ENCODE assay signal across 1 cellular context in genomic region chr11:65112226-65112550, GRCh38.
A peak's percentile ranks its signal among the peaks of the same experiment; 100 is the strongest.
TF ChIP-seq lines count a peak whose summit lies in the region.

No MANE protein-coding gene starts in this region.

TF ChIP-seq in GM12878, 131 proteins besides CTCF, POLR2A, EP300 and RAD21:
- TF ChIP-seq MAX (IDR thresholded peaks at IDR 0.05; ENCODE audit: low read depth, low read length) (no peak), STAT1 (conservative IDR thresholded peaks at IDR 0.05) (no peak), NR2F1 (conservative IDR thresholded peaks at IDR 0.05) (no peak), ATF3 (IDR thresholded peaks at IDR 0.05; ENCODE audit: borderline replicate concordance, extremely low read depth, low read depth, low read length) (no peak), IKZF1 (conservative IDR thresholded peaks at IDR 0.05) (0 out of 2 replicates have a peak, but pooled peaks have one; percentile 54), IKZF2 (IDR thresholded peaks at IDR 0.05) (0 out of 4 replicates have a peak, but pooled peaks of 1 of the 2 experiments have one; percentile 31), RELB (IDR thresholded peaks at IDR 0.05; ENCODE audit: low read depth) (0 out of 2 replicates have a peak, but pooled peaks have one; percentile 2)
TF ChIP-seq in GM12878: peak in this region for 3.
